17 cellular contexts compared by ENCODE assay signal in genomic region chr2:96795076-96795475, GRCh38. TPM values are rescaled to one million over a fixed set of nuclear protein-coding genes. Genes with fewer than 3 reads are reported as not detected.
DNase-seq lines count a peak whose midpoint lies in the region; ATAC-seq and TF ChIP-seq lines count a peak whose summit lies in the region.
"Had no signal": no experiment of that assay in that cellular context is flagged by ENCODE, and none has a peak within 500 bp of the region (broad histone marks: within the 10 kb centered on the region; RNA-seq: fewer than 3 reads in every experiment).

No MANE protein-coding gene starts in this region.

- no peaks in the 10 kb centered on the region; the same call in 1 of the 2 replicates for H4K20me1 ChIP-seq in GM23338 (replicated peaks; ENCODE audit: insufficient read depth)

- H3K9me3 Mint-ChIP-seq in GM23338, result no peaks in the 10 kb centered on the region
- H3K9me3 Mint-ChIP-seq in memory B cell, result no peaks in the 10 kb centered on the region
- no peaks in the 10 kb centered on the region for H3K9me3 Mint-ChIP-seq in activated T-cell treated with anti-CD3 and anti-CD28 coated beads, Interleukin-2, amount 50 U/mL, for 72 hours
- H3K9me3 Mint-ChIP-seq in activated T-helper 17 cell treated with anti-CD3 and anti-CD28 coated beads, Interleukin-2, amount 50 U/mL, for 72 hours, result no peaks in the 10 kb centered on the region
- H3K9me3 Mint-ChIP-seq: CD4-positive, CD25-positive, alpha-beta regulatory T cell; CD8-positive, alpha-beta T cell; HFFc6 had no signal

- H3K36me3 ChIP-seq in GM23338 (ENCODE audit: insufficient read depth), result no peaks in the 10 kb centered on the region

- no peaks in the 10 kb centered on the region for H3K27me3 ChIP-seq in GM23338 (ENCODE audit: insufficient read depth)
- H3K27me3 ChIP-seq: BLaER1 had no signal

- no peaks in the 10 kb centered on the region for H3K9me2 ChIP-seq in GM23338 (ENCODE audit: insufficient read depth)

- H3K36me3 Mint-ChIP-seq in GM23338 (ENCODE audit: low read depth) (no peaks in the 10 kb centered on the region), memory B cell (peaks cover 14% of the 10 kb centered on the region)
- H3K36me3 Mint-ChIP-seq in activated T-cell treated with anti-CD3 and anti-CD28 coated beads, Interleukin-2, amount 50 U/mL, for 72 hours (ENCODE audit: insufficient read depth in 2 of 2), result no peaks in the 10 kb centered on the region
- peaks cover 5% of the 10 kb centered on the region for H3K36me3 Mint-ChIP-seq in activated T-helper 17 cell treated with anti-CD3 and anti-CD28 coated beads, Interleukin-2, amount 50 U/mL, for 72 hours (ENCODE audit: low read depth)

- no peak overlapping the region for H3K27ac Mint-ChIP-seq in GM23338
- H3K27ac Mint-ChIP-seq in memory B cell, result peak overlapping the region; percentile 41
- no peak overlapping the region for H3K27ac Mint-ChIP-seq in activated T-cell treated with anti-CD3 and anti-CD28 coated beads, Interleukin-2, amount 50 U/mL, for 72 hours
- H3K27ac Mint-ChIP-seq in activated T-helper 17 cell treated with anti-CD3 and anti-CD28 coated beads, Interleukin-2, amount 50 U/mL, for 72 hours, result no peak overlapping the region
- H3K27ac Mint-ChIP-seq: CD4-positive, CD25-positive, alpha-beta regulatory T cell; CD8-positive, alpha-beta T cell; HFFc6 had no signal

- no peaks in the 10 kb centered on the region for H3K79me2 ChIP-seq in GM23338 (replicated peaks; ENCODE audit: insufficient read depth)

- no peak overlapping the region for H3K4me3 ChIP-seq in GM23338
- H3K4me3 ChIP-seq: BLaER1, HAP-1 had no signal

- H3F3A ChIP-seq in GM23338 (replicated peaks; ENCODE audit: low read depth), result no peaks in the 10 kb centered on the region

- no peak for TF ChIP-seq CTCF in GM23338 (conservative IDR thresholded peaks at IDR 0.05; ENCODE audit: low read depth in 2 of 2)

- H3K4me2 ChIP-seq in GM23338, result no peak overlapping the region
- H3K4me2 ChIP-seq: BLaER1 had no signal

- H3K27me3 Mint-ChIP-seq in GM23338 (ENCODE audit: insufficient read depth, low read depth, poor library complexity) (peaks cover 10% of the 10 kb centered on the region), memory B cell (no peaks in the 10 kb centered on the region)
- H3K27me3 Mint-ChIP-seq in activated T-cell treated with anti-CD3 and anti-CD28 coated beads, Interleukin-2, amount 50 U/mL, for 72 hours (ENCODE audit: low read depth), result no peaks in the 10 kb centered on the region
- no peaks in the 10 kb centered on the region for H3K27me3 Mint-ChIP-seq in activated T-helper 17 cell treated with anti-CD3 and anti-CD28 coated beads, Interleukin-2, amount 50 U/mL, for 72 hours
- H3K27me3 Mint-ChIP-seq: B cell; CD4-positive, CD25-positive, alpha-beta regulatory T cell had no signal

- ATAC-seq in GM23338, result peak; percentile 49
- no peak for ATAC-seq in memory B cell (ENCODE audit: low read depth)
- no peak for ATAC-seq in activated T-cell treated with anti-CD3 and anti-CD28 coated beads, Interleukin-2, amount 50 U/mL, for 72 hours (replicated peaks in 1 of 2)
- no peak for ATAC-seq in activated T-helper 17 cell treated with anti-CD3 and anti-CD28 coated beads, Interleukin-2, amount 50 U/mL, for 72 hours (replicated peaks)
- ATAC-seq: CD8-positive, alpha-beta T cell had no signal

- H3K4me3 Mint-ChIP-seq in GM23338, result no peak overlapping the region
- no peak overlapping the region for H3K4me3 Mint-ChIP-seq in memory B cell
- no peak overlapping the region for H3K4me3 Mint-ChIP-seq in activated T-cell treated with anti-CD3 and anti-CD28 coated beads, Interleukin-2, amount 50 U/mL, for 72 hours
- no peak overlapping the region for H3K4me3 Mint-ChIP-seq in activated T-helper 17 cell treated with anti-CD3 and anti-CD28 coated beads, Interleukin-2, amount 50 U/mL, for 72 hours
- H3K4me3 Mint-ChIP-seq: B cell; CD4-positive, CD25-positive, alpha-beta regulatory T cell; CD8-positive, alpha-beta T cell; HFFc6 had no signal

- H3K27ac ChIP-seq in GM23338 (ENCODE audit: low read depth), result no peak overlapping the region
- H3K27ac ChIP-seq: 22Rv1, BLaER1, C4-2B had no signal

- no peaks in the 10 kb centered on the region for H3K4me1 ChIP-seq in GM23338 (ENCODE audit: insufficient read depth)
- H3K4me1 ChIP-seq: Caco-2, HAP-1 had no signal

- DNase-seq in GM23338 (ENCODE audit: low spot score), result no peak
- peak; percentile 8 for DNase-seq in dedifferentiated amniotic fluid mesenchymal stem cell (ENCODE audit: extremely low spot score)
- DNase-seq in memory B cell (ENCODE audit: low spot score in 2 of 2), result no peak
- no peak for DNase-seq in activated T-cell treated with anti-CD3 and anti-CD28 coated beads, Interleukin-2, amount 50 U/mL, for 72 hours
- no peak for DNase-seq in activated CD8-positive, alpha-beta memory T cell treated with anti-CD3 and anti-CD28 coated beads, Interleukin-2, amount 50 U/mL, for 4 hours
- DNase-seq: Caco-2; CD4-positive, CD25-positive, alpha-beta regulatory T cell; CD8-positive, alpha-beta T cell; DMS153; DND-41; HFFc6 had no signal

- H2AFZ ChIP-seq in GM23338, result no peak overlapping the region

- H3K4me1 Mint-ChIP-seq in GM23338 (peaks cover 5% of the 10 kb centered on the region; the same call in 2 of the 3 replicates), memory B cell (peaks cover 11% of the 10 kb centered on the region)
- no peaks in the 10 kb centered on the region for H3K4me1 Mint-ChIP-seq in activated T-cell treated with anti-CD3 and anti-CD28 coated beads, Interleukin-2, amount 50 U/mL, for 72 hours (ENCODE audit: low read depth)
- no peaks in the 10 kb centered on the region for H3K4me1 Mint-ChIP-seq in activated T-helper 17 cell treated with anti-CD3 and anti-CD28 coated beads, Interleukin-2, amount 50 U/mL, for 72 hours
- H3K4me1 Mint-ChIP-seq: CD4-positive, CD25-positive, alpha-beta regulatory T cell had no signal

TF ChIP-seq in GM23338, 12 proteins besides CTCF, POLR2A, EP300 and RAD21 (continues in another document):
- TF ChIP-seq POLR2AphosphoS5 (IDR thresholded peaks at IDR 0.05; ENCODE audit: low read depth), result no peak
- no peak for TF ChIP-seq NANOG (IDR thresholded peaks at IDR 0.05; ENCODE audit: borderline replicate concordance)
- no peak for TF ChIP-seq EZH2 (IDR thresholded peaks at IDR 0.05; ENCODE audit: low read depth, unreplicated experiment)
- no peak for TF ChIP-seq REST (IDR thresholded peaks at IDR 0.05; ENCODE audit: unreplicated experiment)
- no peak for TF ChIP-seq ETS1 (IDR thresholded peaks at IDR 0.05)

RNA-seq across cellular contexts. Expression of gene CNNM3, which starts 21.0 kb away (rescaled TPM):
- 22.8 and 25.7 TPM in 2 replicates for total RNA-seq in GM23338 (2014; rRNA removed; shearing (Covaris generic))
- polyA plus RNA-seq in GM23338 (2016; fragmentation: Nextera tagmentation; extraction: Ambion mirVana), result 5.3 and 7.7 TPM in 2 replicates
- 10 to 100 TPM; 20.7 to 27.9 TPM for total RNA-seq in activated T-cell treated with anti-CD3 and anti-CD28 coated beads, Interleukin-2, amount 50 U/mL, for 72 hours
- 10 to 100 TPM; 17.9 to 22.0 TPM for total RNA-seq in activated T-helper 17 cell treated with anti-CD3 and anti-CD28 coated beads, Interleukin-2, amount 50 U/mL, for 72 hours

RNA-seq across cellular contexts. Expression of gene CNNM4, which starts 34.4 kb away (rescaled TPM):
- total RNA-seq in GM23338 (2014; rRNA removed; shearing (Covaris generic)), result 6.7 and 12.9 TPM in 2 replicates
- polyA plus RNA-seq in GM23338 (2016; fragmentation: Nextera tagmentation; extraction: Ambion mirVana), result 2.5 and 2.9 TPM in 2 replicates
- 1 to 10 TPM; 9.1 to 9.5 TPM for total RNA-seq in activated T-cell treated with anti-CD3 and anti-CD28 coated beads, Interleukin-2, amount 50 U/mL, for 72 hours
- 1 to 10 TPM; 7.5 to 8.7 TPM for total RNA-seq in activated T-helper 17 cell treated with anti-CD3 and anti-CD28 coated beads, Interleukin-2, amount 50 U/mL, for 72 hours

RNA-seq across cellular contexts. Expression of gene ANKRD23, which starts 48.7 kb away (rescaled TPM):
- 4.0 and 6.5 TPM in 2 replicates for total RNA-seq in GM23338 (2014; rRNA removed; shearing (Covaris generic))
- 2.9 and 5.0 TPM in 2 replicates for polyA plus RNA-seq in GM23338 (2016; fragmentation: Nextera tagmentation; extraction: Ambion mirVana)
- 1 to 10 TPM; 4.4 to 5.7 TPM for total RNA-seq in activated T-cell treated with anti-CD3 and anti-CD28 coated beads, Interleukin-2, amount 50 U/mL, for 72 hours
- 10 to 100 TPM in 1 of 2 donors, 1 to 10 TPM in 1; 6.8 to 11.7 TPM for total RNA-seq in activated T-helper 17 cell treated with anti-CD3 and anti-CD28 coated beads, Interleukin-2, amount 50 U/mL, for 72 hours

RNA-seq across cellular contexts. Expression of gene LMAN2L, which starts 55.2 kb away (rescaled TPM):
- 15.8 and 16.7 TPM in 2 replicates for total RNA-seq in GM23338 (2014; rRNA removed; shearing (Covaris generic))
- 10.5 and 11.8 TPM in 2 replicates for polyA plus RNA-seq in GM23338 (2016; fragmentation: Nextera tagmentation; extraction: Ambion mirVana)
- total RNA-seq in activated T-cell treated with anti-CD3 and anti-CD28 coated beads, Interleukin-2, amount 50 U/mL, for 72 hours, result 1 to 10 TPM; 7.8 to 8.0 TPM
- 1 to 10 TPM; 8.2 to 8.5 TPM for total RNA-seq in activated T-helper 17 cell treated with anti-CD3 and anti-CD28 coated beads, Interleukin-2, amount 50 U/mL, for 72 hours
